29 cellular contexts compared by ENCODE assay signal in the genomic region with DNA sequence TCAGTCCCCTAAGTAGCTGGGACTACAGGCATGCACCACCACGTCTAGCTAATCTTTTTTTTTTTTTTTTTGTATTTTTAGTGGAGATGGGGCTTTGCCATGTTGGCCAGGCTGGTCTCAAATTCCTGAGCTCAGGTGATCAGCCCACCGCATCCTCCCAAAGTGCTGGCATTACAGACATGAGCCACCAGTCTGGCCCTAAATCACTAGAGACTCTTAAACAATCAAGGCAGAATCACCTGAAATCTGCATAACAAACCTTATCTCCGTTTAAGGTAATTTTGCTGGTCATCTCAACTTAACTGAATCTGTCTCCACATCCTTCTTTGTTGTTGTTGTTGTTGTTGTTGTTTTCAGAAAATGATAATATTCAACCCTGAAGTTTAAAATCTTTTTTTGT.
"Had no signal": no experiment of that assay in that cellular context is flagged by ENCODE, and none has a peak within 500 bp of the region (broad histone marks: within the 10 kb centered on the region; RNA-seq: fewer than 3 reads in every experiment).

No MANE protein-coding gene starts in this region.

- H3K27ac Mint-ChIP-seq: immature natural killer cell; nephron; stimulated activated effector memory CD8-positive, alpha-beta T cell treated with anti-CD3 and anti-CD28 coated beads, Interleukin-12 subunit alpha, Interleukin-12 subunit beta, amount 100 ng/mL, for 72 hours; stimulated activated naive CD8-positive, alpha-beta T cell treated with anti-CD3 and anti-CD28 coated beads, Interleukin-15, Interleukin-2, amounts not matched to agents 100 ng/mL and 50 ng/mL, for 24 hours had no signal

- DNase-seq: immature natural killer cell; kidney; left colon; left lung; lower lobe of right lung; mammary epithelial cell; mesenchymal stem cell; naive thymus-derived CD8-positive, alpha-beta T cell; nucleus accumbens; pancreas; posterior cingulate gyrus; retina; right cardiac atrium; sigmoid colon; small intestine; spleen; stimulated activated CD4-positive, alpha-beta T cell treated with anti-CD3 and anti-CD28 coated beads, Interleukin-4, amount 100 ng/mL, for 24 hours; stimulated activated naive CD4-positive, alpha-beta T cell; tibial artery; trophoblast cell; upper lobe of right lung had no signal

- ATAC-seq: left colon; left lung; lower lobe of right lung; naive thymus-derived CD8-positive, alpha-beta T cell; pancreas; right cardiac atrium; stimulated activated effector memory CD8-positive, alpha-beta T cell treated with anti-CD3 and anti-CD28 coated beads, Interleukin-12 subunit alpha, Interleukin-12 subunit beta, amount 100 ng/mL, for 72 hours; upper lobe of right lung had no signal

- H3K4me1 ChIP-seq: left lung, lower lobe of right lung, pancreas, prostate gland, sigmoid colon, suprapubic skin, tibial artery, upper lobe of right lung had no signal

- H3K36me3 Mint-ChIP-seq: immature natural killer cell; naive thymus-derived CD8-positive, alpha-beta T cell; stimulated activated effector memory CD8-positive, alpha-beta T cell treated with anti-CD3 and anti-CD28 coated beads, Interleukin-12 subunit alpha, Interleukin-12 subunit beta, amount 100 ng/mL, for 72 hours had no signal

- H3K4me1 Mint-ChIP-seq: nephron had no signal

- H2AFZ ChIP-seq: hepatocyte had no signal

- H3K27ac ChIP-seq: hepatocyte, left lung, lower lobe of right lung, pancreas, prostate gland, sigmoid colon, spleen, suprapubic skin, thoracic aorta, tibial artery, upper lobe of right lung had no signal

- H3K4me3 ChIP-seq: hepatocyte, left lung, lower lobe of right lung, pancreas, prostate gland, sigmoid colon, spleen, suprapubic skin, thoracic aorta, tibial artery, upper lobe of right lung had no signal

- H3K9me3 Mint-ChIP-seq: immature natural killer cell; naive thymus-derived CD8-positive, alpha-beta T cell; stimulated activated effector memory CD8-positive, alpha-beta T cell treated with anti-CD3 and anti-CD28 coated beads, Interleukin-12 subunit alpha, Interleukin-12 subunit beta, amount 100 ng/mL, for 72 hours; stimulated activated naive CD8-positive, alpha-beta T cell treated with anti-CD3 and anti-CD28 coated beads, Interleukin-15, Interleukin-2, amounts not matched to agents 100 ng/mL and 50 ng/mL, for 24 hours had no signal

- H3K9me3 ChIP-seq: left lung, lower lobe of right lung, pancreas, prostate gland, sigmoid colon, suprapubic skin, thoracic aorta, tibial artery, upper lobe of right lung had no signal

- H3K79me2 ChIP-seq: hepatocyte had no signal

- H3K36me3 ChIP-seq: left lung, lower lobe of right lung, pancreas, prostate gland, sigmoid colon, spleen, suprapubic skin, thoracic aorta, tibial artery, upper lobe of right lung had no signal

- H3K4me2 ChIP-seq: hepatocyte had no signal

- H3K4me3 Mint-ChIP-seq: immature natural killer cell; naive thymus-derived CD8-positive, alpha-beta T cell; nephron; neural crest cell; stimulated activated effector memory CD8-positive, alpha-beta T cell treated with anti-CD3 and anti-CD28 coated beads, Interleukin-12 subunit alpha, Interleukin-12 subunit beta, amount 100 ng/mL, for 72 hours; stimulated activated naive CD8-positive, alpha-beta T cell treated with anti-CD3 and anti-CD28 coated beads, Interleukin-15, Interleukin-2, amounts not matched to agents 100 ng/mL and 50 ng/mL, for 24 hours had no signal
